23 cellular contexts compared by ENCODE assay signal in the genomic region with DNA sequence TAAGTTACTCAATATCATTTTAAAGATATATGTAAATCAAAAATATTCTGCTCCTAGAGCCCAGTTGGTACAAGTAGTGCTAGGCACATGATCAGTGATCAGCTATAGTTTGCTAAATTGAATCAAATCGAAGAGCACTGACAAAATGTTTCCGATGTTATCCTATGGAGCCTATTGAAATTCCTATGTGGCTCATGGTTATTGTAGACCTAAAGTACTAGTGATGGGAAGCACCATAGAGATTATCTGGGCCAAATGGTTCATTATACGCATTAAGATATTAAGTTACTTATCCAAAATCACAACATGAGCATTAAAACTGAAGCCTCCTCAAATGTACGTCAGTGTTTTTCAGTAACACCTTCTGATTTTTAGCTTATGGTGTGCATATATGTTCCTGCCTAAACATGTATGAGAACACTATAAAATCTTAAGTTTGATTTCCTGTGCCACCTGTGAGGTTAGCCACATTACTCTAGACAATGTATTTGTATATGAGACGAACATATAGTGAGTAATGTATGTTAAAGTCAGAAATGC.
"Had no signal": no experiment of that assay in that cellular context is flagged by ENCODE, and none has a peak within 500 bp of the region (broad histone marks: within the 10 kb centered on the region; RNA-seq: fewer than 3 reads in every experiment).

No MANE protein-coding gene starts in this region.

- H3K27me3 ChIP-seq: gastroesophageal sphincter, heart left ventricle, transverse colon had no signal

- H3K27me3 Mint-ChIP-seq: activated B cell treated with CpG ODN at 0.5 μM for 24 hours; activated CD4-positive, alpha-beta T cell treated with anti-CD3 and anti-CD28 coated beads for 36 hours; activated naive CD8-positive, alpha-beta T cell treated with anti-CD3 and anti-CD28 coated beads, Interleukin-2, amount 10 ng/mL, durations not matched to agents 7 days and 5 days; naive thymus-derived CD4-positive, alpha-beta T cell; stimulated activated naive B cell treated with anti-CD40 and anti-IgM and Interleukin-4, amounts not matched to agents 10 μg/mL and 1 μg/mL and 100 μg/mL, for 72 hours had no signal

- H3K4me3 ChIP-seq: coronary artery, gastroesophageal sphincter, heart left ventricle, lower lobe of right lung, transverse colon had no signal

- H3K36me3 ChIP-seq: gastroesophageal sphincter, heart left ventricle, lower lobe of right lung, transverse colon had no signal

- H3K27ac ChIP-seq: coronary artery, epithelial cell of prostate, gastroesophageal sphincter, heart left ventricle, lower lobe of right lung, transverse colon had no signal

- H3K4me1 ChIP-seq: gastroesophageal sphincter, heart left ventricle, lower lobe of right lung, transverse colon had no signal

- DNase-seq: activated B cell treated with CpG ODN at 0.5 μM for 24 hours; activated CD4-positive, alpha-beta T cell treated with anti-CD3 and anti-CD28 coated beads for 36 hours; activated CD4-positive, alpha-beta T cell treated with anti-CD3 and anti-CD28 coated beads, Interleukin-2, amount 50 U/mL, for 4 hours; activated naive CD4-positive, alpha-beta T cell treated with Interleukin-2 at 50 U/mL for 16 hours; activated naive CD8-positive, alpha-beta T cell treated with anti-CD3 and anti-CD28 coated beads, Interleukin-2, amount 10 ng/mL, durations not matched to agents 7 days and 5 days; activated T-cell treated with anti-CD3 and anti-CD28 coated beads, Interleukin-2, amount 50 U/mL, for 48 hours; amniotic stem cell; cerebellar nuclear complex; endodermal cell; heart left ventricle; lower lobe of right lung; naive thymus-derived CD4-positive, alpha-beta T cell; occipital lobe; small intestine; stimulated activated CD4-positive, alpha-beta T cell treated with anti-CD3 and anti-CD28 coated beads, Interleukin-15, amount 100 ng/mL, for 24 hours; stimulated activated naive B cell treated with anti-CD40 and anti-IgM and Interleukin-4, amounts not matched to agents 10 μg/mL and 1 μg/mL and 100 μg/mL, for 72 hours; T1000; transverse colon had no signal

- H3K4me1 Mint-ChIP-seq: activated B cell treated with CpG ODN at 0.5 μM for 24 hours; activated CD4-positive, alpha-beta T cell treated with anti-CD3 and anti-CD28 coated beads for 36 hours; activated naive CD8-positive, alpha-beta T cell treated with anti-CD3 and anti-CD28 coated beads, Interleukin-2, amount 10 ng/mL, durations not matched to agents 7 days and 5 days; naive thymus-derived CD4-positive, alpha-beta T cell; neural crest cell; stimulated activated naive B cell treated with anti-CD40 and anti-IgM and Interleukin-4, amounts not matched to agents 10 μg/mL and 1 μg/mL and 100 μg/mL, for 72 hours had no signal

- H3K27ac Mint-ChIP-seq: activated B cell treated with CpG ODN at 0.5 μM for 24 hours; activated CD4-positive, alpha-beta T cell treated with anti-CD3 and anti-CD28 coated beads for 36 hours; activated naive CD8-positive, alpha-beta T cell treated with anti-CD3 and anti-CD28 coated beads, Interleukin-2, amount 10 ng/mL, durations not matched to agents 7 days and 5 days; endodermal cell; naive thymus-derived CD4-positive, alpha-beta T cell; stimulated activated naive B cell treated with anti-CD40 and anti-IgM and Interleukin-4, amounts not matched to agents 10 μg/mL and 1 μg/mL and 100 μg/mL, for 72 hours had no signal

- H3K9me3 ChIP-seq: gastroesophageal sphincter, lower lobe of right lung, transverse colon had no signal

- H3K4me3 Mint-ChIP-seq: activated B cell treated with CpG ODN at 0.5 μM for 24 hours; activated CD4-positive, alpha-beta T cell treated with anti-CD3 and anti-CD28 coated beads for 36 hours; activated naive CD8-positive, alpha-beta T cell treated with anti-CD3 and anti-CD28 coated beads, Interleukin-2, amount 10 ng/mL, durations not matched to agents 7 days and 5 days; endodermal cell; naive thymus-derived CD4-positive, alpha-beta T cell; neural crest cell; stimulated activated naive B cell treated with anti-CD40 and anti-IgM and Interleukin-4, amounts not matched to agents 10 μg/mL and 1 μg/mL and 100 μg/mL, for 72 hours had no signal

- H3K36me3 Mint-ChIP-seq: activated naive CD8-positive, alpha-beta T cell treated with anti-CD3 and anti-CD28 coated beads, Interleukin-2, amount 10 ng/mL, durations not matched to agents 7 days and 5 days; naive thymus-derived CD4-positive, alpha-beta T cell; stimulated activated naive B cell treated with anti-CD40 and anti-IgM and Interleukin-4, amounts not matched to agents 10 μg/mL and 1 μg/mL and 100 μg/mL, for 72 hours had no signal

- FAIRE-seq: urothelium cell line had no signal

- H3K9me3 Mint-ChIP-seq: activated naive CD8-positive, alpha-beta T cell treated with anti-CD3 and anti-CD28 coated beads, Interleukin-2, amount 10 ng/mL, durations not matched to agents 7 days and 5 days; endodermal cell; neural crest cell had no signal
